Comparison of ENCODE assay signal across 38 cellular contexts in genomic region chr1:118937413-118937812, GRCh38. TPM values are rescaled to one million over a fixed set of nuclear protein-coding genes. Genes with fewer than 3 reads are reported as not detected.
DNase-seq lines count a peak whose midpoint lies in the region; ATAC-seq, FAIRE-seq and TF ChIP-seq lines count a peak whose summit lies in the region.
"Had no signal": no experiment of that assay in that cellular context is flagged by ENCODE, and none has a peak within 500 bp of the region (broad histone marks: within the 10 kb centered on the region; RNA-seq: fewer than 3 reads in every experiment).

No MANE protein-coding gene starts in this region.

- TF ChIP-seq POLR2A in K562 (conservative IDR thresholded peaks at IDR 0.05) = no peak
- no peak for TF ChIP-seq POLR2A in gastrocnemius medialis (IDR thresholded peaks at IDR 0.05)

- H3K9ac ChIP-seq in K562 (ENCODE audit: insufficient read depth in 1 of 2, low read depth in 2 of 2, low read length in 2 of 2) (no peak overlapping the region), trophoblast cell (ENCODE audit: low read length) (no peak overlapping the region)
- H3K9ac ChIP-seq: BLaER1; BLaER1 treated with 17β-estradiol and CSF1 and Interleukin-3, amounts not matched to agents 10 nM and 100 nM had no signal

- POLR2A ChIA-PET in K562 (lab: Yijun Ruan, JAX) (no interaction called here), T-cell (lab: Charles Lee) (no interaction called here)

- H3K23ac ChIP-seq in trophoblast cell (ENCODE audit: low read length) = no peak overlapping the region

- TF ChIP-seq EP300 in K562 (IDR thresholded peaks at IDR 0.05; ENCODE audit: low read length) = no peak

- H3K36me3 ChIP-seq in K562 (ENCODE audit: control insufficient read depth, insufficient read depth, low read length) (no peaks in the 10 kb centered on the region), trophoblast cell (ENCODE audit: control insufficient read depth in 1 of 2, insufficient read depth in 2 of 2, low read length in 2 of 2) (no peaks in the 10 kb centered on the region), psoas muscle (ENCODE audit: insufficient read depth in 1 of 2, low read depth in 1 of 2) (no peaks in the 10 kb centered on the region), gastrocnemius medialis (no peaks in the 10 kb centered on the region)
- H3K36me3 ChIP-seq: BE2C; BLaER1; BLaER1 treated with 17β-estradiol and CSF1 and Interleukin-3, amounts not matched to agents 10 nM and 100 nM had no signal

- peaks cover 0 to 1% of the 10 kb centered on the region in 2 donors for H3K27me3 Mint-ChIP-seq in T-cell
- no peaks in the 10 kb centered on the region for H3K27me3 Mint-ChIP-seq in activated T-cell treated with anti-CD3 and anti-CD28 coated beads, Interleukin-2, amount 50 U/mL, for 4 hours (ENCODE audit: low read depth)
- H3K27me3 Mint-ChIP-seq: CD4-positive, CD25-positive, alpha-beta regulatory T cell had no signal

- H3K4me3 Mint-ChIP-seq in T-cell = no peak overlapping the region
- no peak overlapping the region for H3K4me3 Mint-ChIP-seq in activated T-cell treated with anti-CD3 and anti-CD28 coated beads, Interleukin-2, amount 50 U/mL, for 4 hours
- H3K4me3 Mint-ChIP-seq: B cell; CD14-positive monocyte; CD4-positive, alpha-beta memory T cell; CD4-positive, alpha-beta T cell; CD4-positive, CD25-positive, alpha-beta regulatory T cell; CD8-positive, alpha-beta memory T cell; CD8-positive, alpha-beta T cell had no signal

- WGBS in K562 (ENCODE audit: insufficient coverage, low coverage, missing lambda C conversion rate) = 0% methylated on average over 2 of the region's 2 CpGs
- WGBS in trophoblast cell (ENCODE audit: extremely low coverage, insufficient coverage, insufficient read length) = no CpG with 5 or more reads among the region's 2 CpGs
- WGBS in psoas muscle, 3 donors = 52 to 73% (median 64%) methylated on average over 2 of the region's 2 CpGs

- no peak overlapping the region for H2AFZ ChIP-seq in K562 (ENCODE audit: low read depth, low read length)
- no peak overlapping the region for H2AFZ ChIP-seq in trophoblast cell (ENCODE audit: insufficient read depth, low read length, poor library complexity)

- H3K4me3 ChIP-seq in K562 = no peak overlapping the region
- H3K4me3 ChIP-seq in trophoblast cell (ENCODE audit: low read depth, low read length) = no peak overlapping the region
- H3K4me3 ChIP-seq in psoas muscle = no peak overlapping the region
- peak overlapping the region in 1 of 4 donors; percentile 8 for H3K4me3 ChIP-seq in gastrocnemius medialis
- H3K4me3 ChIP-seq: A549; BLaER1; BLaER1 treated with 17β-estradiol and CSF1 and Interleukin-3, amounts not matched to agents 10 nM and 100 nM had no signal

- H4K20me1 ChIP-seq in K562 (replicated peaks; ENCODE audit: control insufficient read depth, insufficient read depth, low read length) = no peaks in the 10 kb centered on the region
- H4K20me1 ChIP-seq: BLaER1; BLaER1 treated with 17β-estradiol and CSF1 and Interleukin-3, amounts not matched to agents 10 nM and 100 nM had no signal

- CTCF ChIA-PET in K562 (lab: Yijun Ruan, JAX; ENCODE audit: low intra/inter-chr PET ratio) = no interaction called here
- CTCF ChIA-PET in T-cell (lab: Charles Lee) = interaction anchor here (0.5 to 0.6 kb wide), 2 partner anchors 12 to 1689 kb away, joined by 3 read pairs; no protein-coding TSS in a partner anchor

- no peak overlapping the region for H2AK5ac ChIP-seq in trophoblast cell (ENCODE audit: low read length)

- no peak overlapping the region for H2BK12ac ChIP-seq in trophoblast cell (ENCODE audit: low read length)

- no peak for FAIRE-seq in K562 (lab: Jason Lieb, UNC)
- FAIRE-seq: A204.1, A549, D721Med had no signal

- H4K91ac ChIP-seq in trophoblast cell (ENCODE audit: low read depth, low read length) = no peak overlapping the region

- H3K9me3 Mint-ChIP-seq in T-cell = peaks cover 0 to 9% (median 6%) of the 10 kb centered on the region in 3 donors
- no peaks in the 10 kb centered on the region for H3K9me3 Mint-ChIP-seq in activated T-cell treated with anti-CD3 and anti-CD28 coated beads, Interleukin-2, amount 50 U/mL, for 4 hours

- H4K8ac ChIP-seq in trophoblast cell (ENCODE audit: low read depth, low read length) = no peak overlapping the region

- no peaks in the 10 kb centered on the region for H3K9me3 ChIP-seq in K562 (replicated peaks; ENCODE audit: control insufficient read depth, insufficient read depth, low read depth, low read length)
- H3K9me3 ChIP-seq in trophoblast cell (ENCODE audit: insufficient read depth, low read depth, low read length) = no peaks in the 10 kb centered on the region
- H3K9me3 ChIP-seq in psoas muscle = no peaks in the 10 kb centered on the region
- no peaks in the 10 kb centered on the region for H3K9me3 ChIP-seq in gastrocnemius medialis
- H3K9me3 ChIP-seq: A549; BE2C; BLaER1; BLaER1 treated with 17β-estradiol and CSF1 and Interleukin-3, amounts not matched to agents 10 nM and 100 nM; Caco-2 had no signal

- no peaks in the 10 kb centered on the region for H3K27me3 ChIP-seq in K562 (ENCODE audit: control insufficient read depth in 2 of 2, insufficient read depth in 2 of 2, low read length in 2 of 2)
- H3K27me3 ChIP-seq in trophoblast cell (ENCODE audit: insufficient read depth, low read length) = no peaks in the 10 kb centered on the region
- peaks cover 0 to 1% (median 0%) of the 10 kb centered on the region in 3 donors for H3K27me3 ChIP-seq in psoas muscle (ENCODE audit: insufficient read depth in 3 of 3, low read length in 2 of 3)
- no peaks in the 10 kb centered on the region for H3K27me3 ChIP-seq in gastrocnemius medialis
- H3K27me3 ChIP-seq: BE2C; BLaER1; BLaER1 treated with 17β-estradiol and CSF1 and Interleukin-3, amounts not matched to agents 10 nM and 100 nM had no signal

- H2BK120ac ChIP-seq in trophoblast cell (ENCODE audit: insufficient read depth, low read length, poor library complexity) = no peak overlapping the region

- no peak overlapping the region for H3K4ac ChIP-seq in trophoblast cell (ENCODE audit: low read depth, low read length)

- ATAC-seq in K562 (no peak), psoas muscle (no peak), gastrocnemius medialis (no peak), T-cell (replicated peaks in 1 of 4) (no peak)
- no peak for ATAC-seq in activated T-cell treated with anti-CD3 and anti-CD28 coated beads, Interleukin-2, amount 50 U/mL, for 4 hours
- ATAC-seq: A549; CD8-positive, alpha-beta T cell had no signal

- no peak overlapping the region for H3K27ac Mint-ChIP-seq in T-cell
- H3K27ac Mint-ChIP-seq: B cell; CD14-positive monocyte; CD4-positive, alpha-beta memory T cell; CD4-positive, alpha-beta T cell; CD4-positive, CD25-positive, alpha-beta regulatory T cell; CD8-positive, alpha-beta T cell had no signal

- no peaks in the 10 kb centered on the region for H3K9me1 ChIP-seq in K562 (ENCODE audit: control insufficient read depth, insufficient read depth, low read length)

- BruUV-seq in K562 (replicated peaks; lab: Mats Ljungman, UMichigan) = no TSS peak

- no peak overlapping the region for H3K14ac ChIP-seq in trophoblast cell (ENCODE audit: low read length)

- in situ Hi-C loops in K562 (cut with MboI) (no loop called here), gastrocnemius medialis (cut with MboI; ENCODE audit: low sequenced_read_pairs in 4 of 4) (loop anchor here in 1 of 4 donors (5.0 kb wide), 1 partner anchor 50 kb away; the partner anchor contains the start of gene TBX15)

- H3K79me2 ChIP-seq in K562 (ENCODE audit: control insufficient read depth, insufficient read depth, low read length) (no peaks in the 10 kb centered on the region), trophoblast cell (ENCODE audit: control insufficient read depth, insufficient read depth, low read length, poor library complexity) (no peaks in the 10 kb centered on the region)

- H3K4me1 Mint-ChIP-seq in T-cell = no peaks in the 10 kb centered on the region
- H3K4me1 Mint-ChIP-seq in activated T-cell treated with anti-CD3 and anti-CD28 coated beads, Interleukin-2, amount 50 U/mL, for 4 hours (ENCODE audit: low read depth) = no peaks in the 10 kb centered on the region
- H3K4me1 Mint-ChIP-seq: B cell; CD14-positive monocyte; CD4-positive, alpha-beta memory T cell; CD4-positive, CD25-positive, alpha-beta regulatory T cell; CD8-positive, alpha-beta memory T cell had no signal

- no peak overlapping the region for H4K12ac ChIP-seq in trophoblast cell (ENCODE audit: low read depth, low read length)

- no peak overlapping the region for H3K18ac ChIP-seq in trophoblast cell (ENCODE audit: low read length)

- DNase-seq in K562 (ENCODE audit: extremely low read depth in 1 of 4, low spot score in 3 of 4) (no peak), trophoblast cell (peak; percentile 22 to 83), psoas muscle (no peak), gastrocnemius medialis (no peak), T-cell (no peak), DMS79 (lab: John Stamatoyannopoulos, UW) (no peak)
- DNase-seq in stimulated activated CD4-positive, alpha-beta T cell treated with anti-CD3 and anti-CD28 coated beads, Interleukin-4, amount 100 ng/mL, for 4 hours = no peak
- DNase-seq in activated T-cell treated with anti-CD3 and anti-CD28 coated beads, Interleukin-2, amount 50 U/mL, for 4 hours = no peak
- DNase-seq: 8988T; ACHN; AML-193; BE2C; C1 segment of cervical spinal cord; Caco-2; Calu3; CD4-positive, alpha-beta memory T cell; CD4-positive, alpha-beta T cell; CD4-positive, CD25-positive, alpha-beta regulatory T cell; CD8-positive, alpha-beta memory T cell; CD8-positive, alpha-beta T cell; COR-L47; DMS 273 treated with DMSO at 0.1 percent for 48 hours; DMS153; DMS53; DMS79 treated with DMSO at 0.1 percent for 48 hours; DND-41; EL had no signal

- no peaks in the 10 kb centered on the region for H3K79me1 ChIP-seq in trophoblast cell (ENCODE audit: low read length)

- TF ChIP-seq RAD21 in K562 (CRISPR knock-in tag; conservative IDR thresholded peaks at IDR 0.05 in 1 of 2, IDR thresholded peaks at IDR 0.05 in 1 of 2) = no peak

- intact Hi-C loops in K562 (cut with micrococcal nuclease) (no loop called here), psoas muscle (cut with DNase I) (no loop called here), gastrocnemius medialis (cut with DNase I; ENCODE audit: low total_unique reads) (loop anchor here (5.0 kb wide), 1 partner anchor 60 kb away; no protein-coding TSS in a partner anchor)

- TF ChIP-seq CTCF in K562 (IDR thresholded peaks at IDR 0.05 in 2 of 3, conservative IDR thresholded peaks at IDR 0.05 in 1 of 3; ENCODE audit: insufficient read depth in 2 of 3, low read depth in 1 of 3, low read length in 3 of 3) (no peak), psoas muscle (IDR thresholded peaks at IDR 0.05) (no peak), gastrocnemius medialis (IDR thresholded peaks at IDR 0.05 in 4 of 5, conservative IDR thresholded peaks at IDR 0.05 in 1 of 5) (no peak)

- no peak overlapping the region for H2BK5ac ChIP-seq in trophoblast cell (ENCODE audit: low read depth, low read length, poor library complexity)

- H3K27ac ChIP-seq in K562 (ENCODE audit: extremely low read depth, low read depth, low read length) (no peak overlapping the region), trophoblast cell (ENCODE audit: low read depth, low read length) (no peak overlapping the region), psoas muscle (peak overlapping the region; percentile 7), gastrocnemius medialis (peak overlapping the region; percentile 50 to 93 (median 72))
- H3K27ac ChIP-seq: 22Rv1; A549; BLaER1; BLaER1 treated with 17β-estradiol and CSF1 and Interleukin-3, amounts not matched to agents 10 nM and 100 nM; C4-2B had no signal

- no peaks in the 10 kb centered on the region for H3K36me3 Mint-ChIP-seq in T-cell
- H3K36me3 Mint-ChIP-seq in activated T-cell treated with anti-CD3 and anti-CD28 coated beads, Interleukin-2, amount 50 U/mL, for 4 hours (ENCODE audit: insufficient read depth) = no peaks in the 10 kb centered on the region
- H3K36me3 Mint-ChIP-seq: CD14-positive monocyte; CD4-positive, alpha-beta memory T cell; CD4-positive, CD25-positive, alpha-beta regulatory T cell; CD8-positive, alpha-beta memory T cell; CD8-positive, alpha-beta T cell had no signal

- H3K4me1 ChIP-seq in K562 (replicated peaks in 1 of 2; ENCODE audit: control insufficient read depth in 2 of 2, insufficient read depth in 2 of 2, low read length in 2 of 2) = no peaks in the 10 kb centered on the region; a peak in 1 of 5 replicates
- no peaks in the 10 kb centered on the region for H3K4me1 ChIP-seq in trophoblast cell (ENCODE audit: control insufficient read depth in 1 of 2, insufficient read depth in 2 of 2, low read length in 2 of 2)
- H3K4me1 ChIP-seq in psoas muscle = peaks cover 78% of the 10 kb centered on the region
- H3K4me1 ChIP-seq in gastrocnemius medialis = peaks cover 78 to 92% of the 10 kb centered on the region in 2 donors
- H3K4me1 ChIP-seq: A549; BE2C; BLaER1; BLaER1 treated with 17β-estradiol and CSF1 and Interleukin-3, amounts not matched to agents 10 nM and 100 nM; Caco-2 had no signal

- no peak overlapping the region for H3K4me2 ChIP-seq in K562 (ENCODE audit: insufficient read depth, low read length)
- no peak overlapping the region for H3K4me2 ChIP-seq in trophoblast cell (ENCODE audit: low read length)
- H3K4me2 ChIP-seq: A549; BLaER1; BLaER1 treated with 17β-estradiol and CSF1 and Interleukin-3, amounts not matched to agents 10 nM and 100 nM had no signal

RNA-seq across cellular contexts. Expression of gene TBX15, which starts 50.7 kb away (rescaled TPM):
- total RNA-seq in K562 (2011; cell fraction: chromatin; rRNA removed; ENCODE audit: low replicate concordance) = 0.28 and 0.95 TPM in 2 replicates
- total RNA-seq in K562 (2011; cell fraction: nucleolus; rRNA removed) = 0.33 and 0.66 TPM in 2 replicates
- 0.31 and 0.73 TPM in 2 replicates for total RNA-seq in K562 (2011; cell fraction: nucleoplasm; rRNA removed)
- total RNA-seq in K562 (2014; rRNA removed) (2.4 and 2.6 TPM in 2 replicates), K562 (2014; rRNA removed; fragmentation: Illumina TruSeq; extraction: Trizol) (1.9 and 2.1 TPM in 2 replicates), K562 (2015; rRNA removed; fragmentation: Illumina TruSeq; extraction: Trizol) (1.7 and 2.1 TPM in 2 replicates), K562 (2021) (2.6 and 2.7 TPM in 2 replicates), psoas muscle (100 to 1,000 TPM in 3 of 4 donors, 10 to 100 TPM in 1; 62.5 to 220 (median 143) TPM), gastrocnemius medialis (100 to 1,000 TPM in 3 of 4 donors, 10 to 100 TPM in 1; 91.4 to 275 (median 245) TPM), T-cell (under 1 TPM in 1 of 5 donors, not detected in 4; 0.12 TPM)
- polyA plus RNA-seq in K562 (2011; rRNA removed) (0.03 TPM in 1 of 2 replicates, not detected in the other), K562 (2014; fragmentation: Illumina TruSeq; extraction: Trizol) (2.4 and 3.0 TPM in 2 replicates), K562 (2014; fragmentation: Nextera tagmentation; extraction: Ambion mirVana) (1 to 10 TPM; 1.7 to 3.4 TPM), K562 (2014; rRNA removed) (2.1 and 2.3 TPM in 2 replicates), psoas muscle (100 to 1,000 TPM in 1 of 3 donors, 10 to 100 TPM in 2; 37.0 to 105 (median 53.8) TPM)
- polyA plus RNA-seq in K562 (2011; cell fraction: cytosol; rRNA removed) = 0.03 TPM in 2 replicates
- polyA plus RNA-seq in K562 (2011; cell fraction: nucleus; rRNA removed) = 0.06 and 0.07 TPM in 2 replicates
- 2.2 and 10.1 TPM in 2 replicates for polyA plus RNA-seq in K562 (2012)
- polyA minus RNA-seq in K562 (2011; rRNA and poly(A)+ RNA removed) = 0.04 and 0.06 TPM in 2 replicates
- polyA minus RNA-seq in K562 (2011; cell fraction: cytosol; rRNA and poly(A)+ RNA removed) = not detected in 2 replicates
- not detected in 2 replicates for polyA minus RNA-seq in K562 (2011; cell fraction: nucleus; rRNA and poly(A)+ RNA removed)
- polyA plus RNA-seq in trophoblast cell (2013) = 0.83 and 1.0 TPM in 2 replicates
- total RNA-seq in activated T-cell treated with anti-CD3 and anti-CD28 coated beads, Interleukin-2, amount 50 U/mL, for 4 hours = not detected
- total RNA-seq: A172; Calu3; CD4-positive, alpha-beta memory T cell; CD4-positive, alpha-beta T cell; CD4-positive, CD25-positive, alpha-beta regulatory T cell; CD8-positive, alpha-beta memory T cell had no signal
- polyA plus RNA-seq: AG04450; CD14-positive monocyte; CD4-positive, CD25-positive, alpha-beta regulatory T cell; CD8-positive, alpha-beta memory T cell had no signal

Comparison
In these comparisons a context has a peak if more than half of its experiments do, and no peak if none do; other contexts are left out.
1. DNase-seq: peak in trophoblast cell (2 of 2); none in K562 (0 of 4), psoas muscle (0 of 2), gastrocnemius medialis (0 of 2), T-cell (0 of 34), DMS79 (single experiment), stimulated activated CD4-positive, alpha-beta T cell treated with anti-CD3 and anti-CD28 coated beads, Interleukin-4, amount 100 ng/mL, for 4 hours (0 of 2) and activated T-cell treated with anti-CD3 and anti-CD28 coated beads, Interleukin-2, amount 50 U/mL, for 4 hours (single experiment).
2. H3K27ac ChIP-seq: peak in psoas muscle (single experiment) and gastrocnemius medialis (4 of 4); none in K562 (single experiment) and trophoblast cell (single experiment).
3. RNA of gene TBX15, which starts 50.7 kb away (total RNA-seq): 91.4 to 275 TPM in gastrocnemius medialis and 62.5 to 220 TPM in psoas muscle; 0.28 to 2.7 TPM in K562, 0.12 TPM in T-cell and not detected in activated T-cell treated with anti-CD3 and anti-CD28 coated beads, Interleukin-2, amount 50 U/mL, for 4 hours; every median in the first group is over 10 times any median in the second.